Comparison of ENCODE assay signal across 9 cellular contexts in the genomic region with DNA sequence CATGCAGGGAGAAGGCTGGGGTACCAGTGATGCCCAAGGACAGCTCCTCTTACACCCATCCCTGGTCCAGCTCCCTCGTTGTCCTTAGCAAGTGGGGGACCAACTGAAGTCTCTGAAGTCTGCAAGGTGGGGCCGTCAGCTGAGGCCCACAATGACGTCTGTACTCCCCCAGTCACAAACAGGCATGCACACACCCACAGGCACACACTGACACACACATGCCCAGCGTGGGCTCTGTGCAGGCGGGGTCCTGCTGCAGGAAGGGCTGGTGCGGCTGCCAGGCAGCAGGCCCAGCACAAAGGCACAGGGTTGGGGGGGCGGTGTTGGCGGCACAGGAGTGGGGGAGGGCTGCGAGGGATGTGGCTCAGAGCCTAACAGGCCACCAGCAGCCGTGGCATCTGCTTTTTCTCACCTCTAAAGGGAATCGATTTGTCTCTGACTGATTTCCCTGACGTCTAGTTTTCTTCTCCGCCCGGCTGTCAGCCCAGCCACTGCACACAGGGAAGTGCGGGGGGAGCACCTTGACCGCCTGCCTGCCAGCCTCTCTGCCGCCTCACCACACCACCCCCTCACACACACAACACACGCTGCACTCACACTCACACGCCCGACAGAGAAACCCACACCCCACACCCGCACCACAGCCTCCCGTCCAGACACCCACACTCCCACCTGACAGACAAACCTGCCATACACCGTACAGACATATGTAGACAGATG. TPM values are rescaled to one million over a fixed set of nuclear protein-coding genes. Genes with fewer than 3 reads are reported as not detected.
DNase-seq lines count a peak whose midpoint lies in the region; ATAC-seq and TF ChIP-seq lines count a peak whose summit lies in the region.
"Had no signal": no experiment of that assay in that cellular context is flagged by ENCODE, and none has a peak within 500 bp of the region (broad histone marks: within the 10 kb centered on the region; RNA-seq: fewer than 3 reads in every experiment).

No MANE protein-coding gene starts in this region.

- peak; percentile 72 for ATAC-seq in SK-N-SH treated with all-trans-retinoic acid at 6 μM for 48 hours
- no peak for ATAC-seq in GM18873 (IDR thresholded peaks at IDR 0.05; ENCODE audit: low FRiP score, unreplicated experiment)
- no peak for ATAC-seq in GM21717 (IDR thresholded peaks at IDR 0.05; ENCODE audit: unreplicated experiment)

- CTCF ChIA-PET in GM10248 (lab: Yijun Ruan, JAX), result interaction anchor here (2.4 kb wide), 1 partner anchor 10 kb away, joined by 7 read pairs; no protein-coding TSS in a partner anchor

- intact Hi-C loops in dorsolateral prefrontal cortex (cut with DNase I), result no loop called here

- H3K36me3 ChIP-seq in osteoblast (ENCODE audit: insufficient read depth, low read length), result no peaks in the 10 kb centered on the region
- H3K36me3 ChIP-seq: SJSA1 had no signal

- no peaks in the 10 kb centered on the region for H3K4me1 ChIP-seq in osteoblast (ENCODE audit: insufficient read depth, low read length)
- H3K4me1 ChIP-seq: SJSA1 had no signal

- TF ChIP-seq CTCF in dorsolateral prefrontal cortex (IDR thresholded peaks at IDR 0.05 in 54 of 56, conservative IDR thresholded peaks at IDR 0.05 in 2 of 56; ENCODE audit: low read depth in 1 of 56, partially characterized antibody in 56 of 56) (no peak), osteoblast (IDR thresholded peaks at IDR 0.05; ENCODE audit: extremely low read depth, low read depth, low read length) (no peak), GM10248 (IDR thresholded peaks at IDR 0.05; ENCODE audit: control extremely low read depth, extremely low read depth, low read depth, missing control alignments) (no peak)

- POLR2A ChIA-PET in GM10248 (lab: Yijun Ruan, JAX), result no interaction called here

- H3K4me3 ChIP-seq in dorsolateral prefrontal cortex (no peak overlapping the region), osteoblast (ENCODE audit: insufficient read depth, low read length) (no peak overlapping the region)
- H3K4me3 ChIP-seq: SJSA1 had no signal

- H3K4me2 ChIP-seq in osteoblast (ENCODE audit: insufficient read depth, low read length), result no peak overlapping the region

- H3K27ac ChIP-seq in dorsolateral prefrontal cortex (peak overlapping the region in 43 of 59 donors; percentile 3 to 83 (median 57)), osteoblast (ENCODE audit: low read depth, low read length) (no peak overlapping the region)
- H3K27ac ChIP-seq: SJSA1 had no signal

- DNase-seq in COLO668 (lab: John Stamatoyannopoulos, UW; ENCODE audit: unreplicated experiment) (peak; percentile 7), dorsolateral prefrontal cortex (peak in 7 of 10 donors; percentile 32 to 72 (median 54)), osteoblast (ENCODE audit: insufficient read length, low spot score, missing footprints) (peak; percentile 59), NCI-H1930 (lab: John Stamatoyannopoulos, UW) (no peak), GM10248 (ENCODE audit: extremely low spot score) (no peak)

- no peaks in the 10 kb centered on the region for H3K79me2 ChIP-seq in osteoblast (ENCODE audit: insufficient read depth, low read length)

- H2AFZ ChIP-seq in osteoblast (ENCODE audit: low read length), result no peak overlapping the region

- no peaks in the 10 kb centered on the region for H4K20me1 ChIP-seq in osteoblast (ENCODE audit: insufficient read depth, low read length)

- no peaks in the 10 kb centered on the region for H3K27me3 ChIP-seq in dorsolateral prefrontal cortex
- peaks cover 5% of the 10 kb centered on the region for H3K27me3 ChIP-seq in osteoblast (ENCODE audit: insufficient read depth, low read length)
- H3K27me3 ChIP-seq: SJSA1 had no signal

- H3K9me3 ChIP-seq in osteoblast (ENCODE audit: low read depth, low read length), result no peaks in the 10 kb centered on the region
- H3K9me3 ChIP-seq: SJSA1 had no signal

TF ChIP-seq in SK-N-SH treated with all-trans-retinoic acid at 6 μM for 48 hours, 23 proteins besides CTCF, POLR2A, EP300 and RAD21:
- TF ChIP-seq, protein P1, sequence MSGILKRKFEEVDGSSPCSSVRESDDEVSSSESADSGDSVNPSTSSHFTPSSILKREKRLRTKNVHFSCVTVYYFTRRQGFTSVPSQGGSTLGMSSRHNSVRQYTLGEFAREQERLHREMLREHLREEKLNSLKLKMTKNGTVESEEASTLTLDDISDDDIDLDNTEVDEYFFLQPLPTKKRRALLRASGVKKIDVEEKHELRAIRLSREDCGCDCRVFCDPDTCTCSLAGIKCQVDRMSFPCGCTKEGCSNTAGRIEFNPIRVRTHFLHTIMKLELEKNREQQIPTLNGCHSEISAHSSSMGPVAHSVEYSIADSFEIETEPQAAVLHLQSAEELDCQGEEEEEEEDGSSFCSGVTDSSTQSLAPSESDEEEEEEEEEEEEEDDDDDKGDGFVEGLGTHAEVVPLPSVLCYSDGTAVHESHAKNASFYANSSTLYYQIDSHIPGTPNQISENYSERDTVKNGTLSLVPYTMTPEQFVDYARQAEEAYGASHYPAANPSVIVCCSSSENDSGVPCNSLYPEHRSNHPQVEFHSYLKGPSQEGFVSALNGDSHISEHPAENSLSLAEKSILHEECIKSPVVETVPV (CRISPR knock-in tag; IDR thresholded peaks at IDR 0.05), result no peak
- TF ChIP-seq ISL1 (CRISPR knock-in tag; IDR thresholded peaks at IDR 0.05), result 0 out of 2 replicates have a peak, but pooled peaks have one; percentile 18
- no peak for TF ChIP-seq ESRRG (CRISPR knock-in tag; IDR thresholded peaks at IDR 0.05)
- TF ChIP-seq, protein P2, sequence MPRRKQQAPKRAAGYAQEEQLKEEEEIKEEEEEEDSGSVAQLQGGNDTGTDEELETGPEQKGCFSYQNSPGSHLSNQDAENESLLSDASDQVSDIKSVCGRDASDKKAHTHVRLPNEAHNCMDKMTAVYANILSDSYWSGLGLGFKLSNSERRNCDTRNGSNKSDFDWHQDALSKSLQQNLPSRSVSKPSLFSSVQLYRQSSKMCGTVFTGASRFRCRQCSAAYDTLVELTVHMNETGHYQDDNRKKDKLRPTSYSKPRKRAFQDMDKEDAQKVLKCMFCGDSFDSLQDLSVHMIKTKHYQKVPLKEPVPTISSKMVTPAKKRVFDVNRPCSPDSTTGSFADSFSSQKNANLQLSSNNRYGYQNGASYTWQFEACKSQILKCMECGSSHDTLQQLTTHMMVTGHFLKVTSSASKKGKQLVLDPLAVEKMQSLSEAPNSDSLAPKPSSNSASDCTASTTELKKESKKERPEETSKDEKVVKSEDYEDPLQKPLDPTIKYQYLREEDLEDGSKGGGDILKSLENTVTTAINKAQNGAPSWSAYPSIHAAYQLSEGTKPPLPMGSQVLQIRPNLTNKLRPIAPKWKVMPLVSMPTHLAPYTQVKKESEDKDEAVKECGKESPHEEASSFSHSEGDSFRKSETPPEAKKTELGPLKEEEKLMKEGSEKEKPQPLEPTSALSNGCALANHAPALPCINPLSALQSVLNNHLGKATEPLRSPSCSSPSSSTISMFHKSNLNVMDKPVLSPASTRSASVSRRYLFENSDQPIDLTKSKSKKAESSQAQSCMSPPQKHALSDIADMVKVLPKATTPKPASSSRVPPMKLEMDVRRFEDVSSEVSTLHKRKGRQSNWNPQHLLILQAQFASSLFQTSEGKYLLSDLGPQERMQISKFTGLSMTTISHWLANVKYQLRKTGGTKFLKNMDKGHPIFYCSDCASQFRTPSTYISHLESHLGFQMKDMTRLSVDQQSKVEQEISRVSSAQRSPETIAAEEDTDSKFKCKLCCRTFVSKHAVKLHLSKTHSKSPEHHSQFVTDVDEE (CRISPR knock-in tag; IDR thresholded peaks at IDR 0.05), result peak; percentile 95
- TF ChIP-seq, protein P3, sequence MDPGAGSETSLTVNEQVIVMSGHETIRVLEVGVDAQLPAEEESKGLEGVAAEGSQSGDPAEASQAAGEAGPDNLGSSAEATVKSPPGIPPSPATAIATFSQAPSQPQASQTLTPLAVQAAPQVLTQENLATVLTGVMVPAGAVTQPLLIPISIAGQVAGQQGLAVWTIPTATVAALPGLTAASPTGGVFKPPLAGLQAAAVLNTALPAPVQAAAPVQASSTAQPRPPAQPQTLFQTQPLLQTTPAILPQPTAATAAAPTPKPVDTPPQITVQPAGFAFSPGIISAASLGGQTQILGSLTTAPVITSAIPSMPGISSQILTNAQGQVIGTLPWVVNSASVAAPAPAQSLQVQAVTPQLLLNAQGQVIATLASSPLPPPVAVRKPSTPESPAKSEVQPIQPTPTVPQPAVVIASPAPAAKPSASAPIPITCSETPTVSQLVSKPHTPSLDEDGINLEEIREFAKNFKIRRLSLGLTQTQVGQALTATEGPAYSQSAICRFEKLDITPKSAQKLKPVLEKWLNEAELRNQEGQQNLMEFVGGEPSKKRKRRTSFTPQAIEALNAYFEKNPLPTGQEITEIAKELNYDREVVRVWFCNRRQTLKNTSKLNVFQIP (CRISPR knock-in tag; IDR thresholded peaks at IDR 0.05; ENCODE audit: borderline replicate concordance, low read depth), result no peak
- peak; percentile 78 for TF ChIP-seq TCF4 (CRISPR knock-in tag; IDR thresholded peaks at IDR 0.05; ENCODE audit: borderline replicate concordance)
TF ChIP-seq in SK-N-SH treated with all-trans-retinoic acid at 6 μM for 48 hours: peak in this region for 3.

RNA-seq across cellular contexts. Expression of a gene that starts 43.5 kb away (rescaled TPM):
- 100 to 1,000 TPM in 47 of 120 experiments, 10 to 100 TPM in 73; 67.5 to 153 (median 96.5) TPM for total RNA-seq in dorsolateral prefrontal cortex
- 40.9 and 50.4 TPM in 2 replicates for total RNA-seq in osteoblast

Comparison
In these comparisons a context has a peak if more than half of its experiments do, and no peak if none do; other contexts are left out.
1. DNase-seq: peak in COLO668 (single experiment), dorsolateral prefrontal cortex (7 of 10) and osteoblast (single experiment); none in NCI-H1930 (0 of 2) and GM10248 (single experiment).